Comparison of ENCODE assay signal across 14 cellular contexts in genomic region chr1:108699375-108700332, GRCh38. TPM values are rescaled to one million over a fixed set of nuclear protein-coding genes. Genes with fewer than 3 reads are reported as not detected.
DNase-seq lines count a peak whose midpoint lies in the region; ATAC-seq and TF ChIP-seq lines count a peak whose summit lies in the region.
"Had no signal": no experiment of that assay in that cellular context is flagged by ENCODE, and none has a peak within 500 bp of the region (broad histone marks: within the 10 kb centered on the region; RNA-seq: fewer than 3 reads in every experiment).

No MANE protein-coding gene starts in this region.

- no peaks in the 10 kb centered on the region for H3K9me3 ChIP-seq in CD4-positive, alpha-beta T cell (ENCODE audit: control insufficient read depth, low read length)
- no peaks in the 10 kb centered on the region for H3K9me3 ChIP-seq in mucosa of rectum (ENCODE audit: control insufficient read depth in 2 of 2, low read length in 2 of 2)
- H3K9me3 ChIP-seq: stomach had no signal

- H3K4me1 ChIP-seq in mucosa of rectum (ENCODE audit: control insufficient read depth in 2 of 2, insufficient read depth in 2 of 2, low read length in 2 of 2), result no peaks in the 10 kb centered on the region

- H3K4me3 ChIP-seq in mucosa of rectum (ENCODE audit: low read length in 2 of 2), result no peak overlapping the region
- H3K4me3 ChIP-seq: stomach had no signal

- peak overlapping the region; percentile 82 for H3K4me3 Mint-ChIP-seq in CD4-positive, alpha-beta T cell
- H3K4me3 Mint-ChIP-seq in HFFc6, result no peak overlapping the region
- peak overlapping the region; percentile 66 for H3K4me3 Mint-ChIP-seq in activated T-helper 2 cell treated with anti-CD3 and anti-CD28 coated beads, Interferon-gamma antibody, Interleukin-2, Interleukin-4, amounts not matched to agents 10 μg/mL and 5 μg/mL and 100 μg/mL, durations not matched to agents 14 hours and 24 hours and 36 hours (ENCODE audit: low read depth)

- intact Hi-C loops in CD4-positive, alpha-beta T cell (cut with DNase I, micrococcal nuclease), result loop anchor here in 1 of 2 experiments (2.0 kb wide), 1 partner anchor 47 kb away; the partner anchor contains the start of gene STXBP3
- intact Hi-C loops in activated T-helper 2 cell treated with anti-CD3 and anti-CD28 coated beads, Interferon-gamma antibody, Interleukin-2, Interleukin-4, amounts not matched to agents 10 μg/mL and 5 μg/mL and 100 μg/mL, durations not matched to agents 14 hours and 24 hours and 36 hours (cut with micrococcal nuclease), result loop anchor here (10.0 kb wide), 1 partner anchor 175 kb away; the partner anchor contains the start of gene GPSM2

- H3K27me3 Mint-ChIP-seq in CD4-positive, alpha-beta T cell, result no peaks in the 10 kb centered on the region
- no peaks in the 10 kb centered on the region for H3K27me3 Mint-ChIP-seq in HFFc6 (ENCODE audit: insufficient read depth)
- no peaks in the 10 kb centered on the region for H3K27me3 Mint-ChIP-seq in activated T-helper 2 cell treated with anti-CD3 and anti-CD28 coated beads, Interferon-gamma antibody, Interleukin-2, Interleukin-4, amounts not matched to agents 10 μg/mL and 5 μg/mL and 100 μg/mL, durations not matched to agents 14 hours and 24 hours and 36 hours (ENCODE audit: low read depth)

- CTCF ChIA-PET in CD4-positive, alpha-beta T cell (lab: Charles Lee), result no interaction called here
- CTCF ChIA-PET in GM10248 (lab: Yijun Ruan, JAX), result no interaction called here

- H3K9ac ChIP-seq in mucosa of rectum (ENCODE audit: low read depth in 1 of 2, low read length in 2 of 2), result no peak overlapping the region

- peaks cover 54 to 55% of the 10 kb centered on the region in 2 donors for H3K36me3 ChIP-seq in mucosa of rectum (ENCODE audit: control insufficient read depth in 2 of 2, insufficient read depth in 2 of 2, low read length in 2 of 2)

- TF ChIP-seq CTCF in CD4-positive, alpha-beta T cell (IDR thresholded peaks at IDR 0.05), result no peak
- no peak for TF ChIP-seq CTCF in HFFc6 (IDR thresholded peaks at IDR 0.05)
- TF ChIP-seq CTCF in GM10248 (IDR thresholded peaks at IDR 0.05; ENCODE audit: control extremely low read depth, extremely low read depth, low read depth, missing control alignments), result no peak

- peaks cover 84% of the 10 kb centered on the region for H3K36me3 Mint-ChIP-seq in CD4-positive, alpha-beta T cell (ENCODE audit: low read depth)
- H3K36me3 Mint-ChIP-seq in HFFc6 (ENCODE audit: low read depth), result peaks cover 59% of the 10 kb centered on the region
- H3K36me3 Mint-ChIP-seq in activated T-helper 2 cell treated with anti-CD3 and anti-CD28 coated beads, Interferon-gamma antibody, Interleukin-2, Interleukin-4, amounts not matched to agents 10 μg/mL and 5 μg/mL and 100 μg/mL, durations not matched to agents 14 hours and 24 hours and 36 hours (ENCODE audit: low read depth), result peaks cover 75% of the 10 kb centered on the region

- peak overlapping the region; percentile 97 for H3K27ac Mint-ChIP-seq in CD4-positive, alpha-beta T cell
- H3K27ac Mint-ChIP-seq in HFFc6, result peak overlapping the region; percentile 10
- H3K27ac Mint-ChIP-seq in activated T-helper 2 cell treated with anti-CD3 and anti-CD28 coated beads, Interferon-gamma antibody, Interleukin-2, Interleukin-4, amounts not matched to agents 10 μg/mL and 5 μg/mL and 100 μg/mL, durations not matched to agents 14 hours and 24 hours and 36 hours, result peak overlapping the region; percentile 61

- peak overlapping the region; percentile 44 for H3K27ac ChIP-seq in CD4-positive, alpha-beta T cell (ENCODE audit: low read depth, low read length)
- H3K27ac ChIP-seq in mucosa of rectum (ENCODE audit: low read depth in 2 of 2, low read length in 2 of 2), result peak overlapping the region; percentile 9 to 13
- H3K27ac ChIP-seq: RWPE1, stomach had no signal

- no peak for ATAC-seq in CD4-positive, alpha-beta T cell (ENCODE audit: poor library complexity)

- H3K27me3 ChIP-seq in CD4-positive, alpha-beta T cell (ENCODE audit: control insufficient read depth, insufficient read depth, low read length), result no peaks in the 10 kb centered on the region
- no peaks in the 10 kb centered on the region for H3K27me3 ChIP-seq in mucosa of rectum (ENCODE audit: control insufficient read depth in 2 of 2, insufficient read depth in 2 of 2, low read length in 2 of 2)
- H3K27me3 ChIP-seq: stomach had no signal

- H3K4me1 Mint-ChIP-seq in CD4-positive, alpha-beta T cell (ENCODE audit: low read depth), result peaks cover 76% of the 10 kb centered on the region
- peaks cover 44% of the 10 kb centered on the region for H3K4me1 Mint-ChIP-seq in HFFc6 (ENCODE audit: low read depth)
- H3K4me1 Mint-ChIP-seq in activated T-helper 2 cell treated with anti-CD3 and anti-CD28 coated beads, Interferon-gamma antibody, Interleukin-2, Interleukin-4, amounts not matched to agents 10 μg/mL and 5 μg/mL and 100 μg/mL, durations not matched to agents 14 hours and 24 hours and 36 hours (ENCODE audit: low read depth), result peaks cover 52% of the 10 kb centered on the region

- H3K9me3 Mint-ChIP-seq in CD4-positive, alpha-beta T cell, result no peaks in the 10 kb centered on the region
- H3K9me3 Mint-ChIP-seq in HFFc6, result no peaks in the 10 kb centered on the region
- H3K9me3 Mint-ChIP-seq in activated T-helper 2 cell treated with anti-CD3 and anti-CD28 coated beads, Interferon-gamma antibody, Interleukin-2, Interleukin-4, amounts not matched to agents 10 μg/mL and 5 μg/mL and 100 μg/mL, durations not matched to agents 14 hours and 24 hours and 36 hours, result no peaks in the 10 kb centered on the region

- no peak for DNase-seq in CD4-positive, alpha-beta T cell
- DNase-seq in HFFc6, result no peak
- DNase-seq in activated T-helper 2 cell treated with anti-CD3 and anti-CD28 coated beads, Interferon-gamma antibody, Interleukin-2, Interleukin-4, amounts not matched to agents 10 μg/mL and 5 μg/mL and 100 μg/mL, durations not matched to agents 14 hours and 24 hours and 36 hours (ENCODE audit: low spot score), result no peak
- no peak for DNase-seq in NCI-H2107 (lab: John Stamatoyannopoulos, UW)
- DNase-seq in NCI-H510A (lab: John Stamatoyannopoulos, UW), result no peak
- no peak for DNase-seq in GM10248 (ENCODE audit: extremely low spot score)
- DNase-seq in stimulated activated CD4-positive, alpha-beta T cell treated with anti-CD3 and anti-CD28 coated beads, Interleukin-4, amount 100 ng/mL, for 24 hours, result no peak
- DNase-seq: GF-D8, mesenchymal stem cell, NCI-H226, posterior cingulate gyrus, stomach had no signal

- POLR2A ChIA-PET in CD4-positive, alpha-beta T cell (lab: Charles Lee), result no interaction called here
- POLR2A ChIA-PET in GM10248 (lab: Yijun Ruan, JAX), result no interaction called here

RNA-seq across cellular contexts. Expression of gene PRPF38B, which starts 7.5 kb away (rescaled TPM):
- total RNA-seq in CD4-positive, alpha-beta T cell, result 100 to 1,000 TPM; 114 to 120 TPM
- total RNA-seq in HFFc6 (2021; fragmentation: NEBNext Ultra II Directional; extraction: Animal tissue kit (Norgen Biotek cat#: 25700)), result 10 to 100 TPM; 19.9 to 24.1 (median 23.7) TPM
- 86.7 and 88.5 TPM in 2 replicates for total RNA-seq in activated T-helper 2 cell treated with anti-CD3 and anti-CD28 coated beads, Interferon-gamma antibody, Interleukin-2, Interleukin-4, amounts not matched to agents 10 μg/mL and 5 μg/mL and 100 μg/mL, durations not matched to agents 14 hours and 24 hours and 36 hours

RNA-seq across cellular contexts. Expression of gene FNDC7, which starts 13.1 kb away (rescaled TPM):
- under 1 TPM; 0.19 to 0.42 TPM for total RNA-seq in CD4-positive, alpha-beta T cell
- under 1 TPM in 1 of 6 experiments, not detected in 5; 0.08 TPM for total RNA-seq in HFFc6 (2021; fragmentation: NEBNext Ultra II Directional; extraction: Animal tissue kit (Norgen Biotek cat#: 25700))
- 0.05 TPM in 1 of 2 replicates, not detected in the other for total RNA-seq in activated T-helper 2 cell treated with anti-CD3 and anti-CD28 coated beads, Interferon-gamma antibody, Interleukin-2, Interleukin-4, amounts not matched to agents 10 μg/mL and 5 μg/mL and 100 μg/mL, durations not matched to agents 14 hours and 24 hours and 36 hours
- total RNA-seq: stomach had no signal

RNA-seq across cellular contexts. Expression of gene HENMT1, which starts 38.8 kb away (rescaled TPM):
- 1 to 10 TPM; 6.3 to 8.2 TPM for total RNA-seq in CD4-positive, alpha-beta T cell
- total RNA-seq in HFFc6 (2021; fragmentation: NEBNext Ultra II Directional; extraction: Animal tissue kit (Norgen Biotek cat#: 25700)), result 1 to 10 TPM in 2 of 6 experiments, under 1 TPM in 4; 0.37 to 2.7 (median 0.45) TPM
- total RNA-seq in activated T-helper 2 cell treated with anti-CD3 and anti-CD28 coated beads, Interferon-gamma antibody, Interleukin-2, Interleukin-4, amounts not matched to agents 10 μg/mL and 5 μg/mL and 100 μg/mL, durations not matched to agents 14 hours and 24 hours and 36 hours, result 16.5 and 17.7 TPM in 2 replicates

RNA-seq across cellular contexts. Expression of gene STXBP3, which starts 46.8 kb away (rescaled TPM):
- total RNA-seq in CD4-positive, alpha-beta T cell, result 10 to 100 TPM; 41.6 to 50.5 TPM
- 10 to 100 TPM; 42.2 to 44.6 (median 43.5) TPM for total RNA-seq in HFFc6 (2021; fragmentation: NEBNext Ultra II Directional; extraction: Animal tissue kit (Norgen Biotek cat#: 25700))
- 46.5 and 51.7 TPM in 2 replicates for total RNA-seq in activated T-helper 2 cell treated with anti-CD3 and anti-CD28 coated beads, Interferon-gamma antibody, Interleukin-2, Interleukin-4, amounts not matched to agents 10 μg/mL and 5 μg/mL and 100 μg/mL, durations not matched to agents 14 hours and 24 hours and 36 hours

Comparison
In these comparisons a context has a peak if more than half of its experiments do, and no peak if none do; other contexts are left out.
1. H3K27ac Mint-ChIP-seq: peak in every context shown above with its lines; median percentile 97 in CD4-positive, alpha-beta T cell; 61 in activated T-helper 2 cell treated with anti-CD3 and anti-CD28 coated beads, Interferon-gamma antibody, Interleukin-2, Interleukin-4, amounts not matched to agents 10 μg/mL and 5 μg/mL and 100 μg/mL, durations not matched to agents 14 hours and 24 hours and 36 hours; 10 in HFFc6.